Comparison of ENCODE assay signal across 7 cellular contexts in genomic region chr16:30874244-30874820, GRCh38. TPM values are rescaled to one million over a fixed set of nuclear protein-coding genes. Genes with fewer than 3 reads are reported as not detected.
DNase-seq lines count a peak whose midpoint lies in the region; ATAC-seq and TF ChIP-seq lines count a peak whose summit lies in the region.

No MANE protein-coding gene starts in this region.

- H3K9me3 ChIP-seq in iPS DF 6.9 (ENCODE audit: control insufficient read depth, insufficient read depth, low read length): no peaks in the 10 kb centered on the region

- H3K4me3 Mint-ChIP-seq in activated CD4-positive, alpha-beta memory T cell treated with anti-CD3 and anti-CD28 coated beads for 36 hours: peak overlapping the region; percentile 96
- peak overlapping the region; percentile 93 for H3K4me3 Mint-ChIP-seq in stimulated activated memory B cell treated with anti-CD40 and anti-IgM and Interleukin-4, amounts not matched to agents 10 μg/mL and 1 μg/mL and 100 μg/mL, for 72 hours

- H3K27me3 ChIP-seq in iPS DF 6.9 (ENCODE audit: control insufficient read depth, insufficient read depth, low read length): peaks cover 2% of the 10 kb centered on the region; the same call in 1 of the 2 replicates

- CTCF ChIA-PET in HEK293T (lab: Yijun Ruan, JAX): interaction anchor here (0.6 to 3.5 kb wide), 4 partner anchors 28 to 968 kb away, joined by 3 to 9 read pairs (median 6); no protein-coding TSS in a partner anchor
- CTCF ChIA-PET in activated CD4-positive, alpha-beta memory T cell treated with anti-CD3 and anti-CD28 coated beads for 36 hours (lab: Charles Lee): interaction anchor here (0.8 to 4.9 kb wide), 5 partner anchors 22 to 69 kb away, joined by 3 to 33 read pairs (median 6); partner anchors contain the start of gene CTF1

- peaks cover 34% of the 10 kb centered on the region for H3K4me1 Mint-ChIP-seq in activated CD4-positive, alpha-beta memory T cell treated with anti-CD3 and anti-CD28 coated beads for 36 hours (ENCODE audit: low read depth)
- H3K4me1 Mint-ChIP-seq in stimulated activated memory B cell treated with anti-CD40 and anti-IgM and Interleukin-4, amounts not matched to agents 10 μg/mL and 1 μg/mL and 100 μg/mL, for 72 hours: peaks cover 43% of the 10 kb centered on the region

- ATAC-seq in stimulated activated memory B cell treated with anti-CD40 and anti-IgM and Interleukin-4, amounts not matched to agents 10 μg/mL and 1 μg/mL and 100 μg/mL, for 72 hours: no peak
- ATAC-seq in GM18519 (IDR thresholded peaks at IDR 0.05; ENCODE audit: low FRiP score, unreplicated experiment) (no peak), GM21717 (IDR thresholded peaks at IDR 0.05; ENCODE audit: unreplicated experiment) (no peak)

- no CpG with 5 or more reads among the region's 23 CpGs for WGBS in iPS DF 6.9 (ENCODE audit: insufficient coverage, insufficient read length)

- POLR2A ChIA-PET in HEK293T (lab: Yijun Ruan, JAX): interaction anchor here (0.7 to 5.6 kb wide), 30 partner anchors 9 to 782 kb away, joined by 3 to 55 read pairs (median 6); partner anchors contain the start of genes BCL7C, CTF1, PHKG2 and ZNF629
- POLR2A ChIA-PET in activated CD4-positive, alpha-beta memory T cell treated with anti-CD3 and anti-CD28 coated beads for 36 hours (lab: Charles Lee): interaction anchor here (0.7 to 3.0 kb wide), 6 partner anchors 18 to 99 kb away, joined by 3 to 14 read pairs (median 5); partner anchors contain the start of gene CTF1

- peak overlapping the region; percentile 90 for H3K27ac Mint-ChIP-seq in activated CD4-positive, alpha-beta memory T cell treated with anti-CD3 and anti-CD28 coated beads for 36 hours
- H3K27ac Mint-ChIP-seq in stimulated activated memory B cell treated with anti-CD40 and anti-IgM and Interleukin-4, amounts not matched to agents 10 μg/mL and 1 μg/mL and 100 μg/mL, for 72 hours: peak overlapping the region; percentile 96

- no peak for DNase-seq in HEK293T (ENCODE audit: extremely low spot score)
- no peak for DNase-seq in activated CD4-positive, alpha-beta memory T cell treated with anti-CD3 and anti-CD28 coated beads for 36 hours
- DNase-seq in iPS DF 6.9 (ENCODE audit: low read depth, low spot score): no peak
- DNase-seq in mucosa of gallbladder (ENCODE audit: low spot score): no peak

- H3K36me3 ChIP-seq in iPS DF 6.9 (ENCODE audit: control insufficient read depth, insufficient read depth, low read length): no peaks in the 10 kb centered on the region

- peak overlapping the region; percentile 47 for H3K4me3 ChIP-seq in iPS DF 6.9 (ENCODE audit: low read length)

- H3K27me3 Mint-ChIP-seq in activated CD4-positive, alpha-beta memory T cell treated with anti-CD3 and anti-CD28 coated beads for 36 hours: no peaks in the 10 kb centered on the region
- H3K27me3 Mint-ChIP-seq in stimulated activated memory B cell treated with anti-CD40 and anti-IgM and Interleukin-4, amounts not matched to agents 10 μg/mL and 1 μg/mL and 100 μg/mL, for 72 hours: no peaks in the 10 kb centered on the region

- peaks cover 1% of the 10 kb centered on the region; the same call in 1 of the 2 replicates for H3K4me1 ChIP-seq in iPS DF 6.9 (ENCODE audit: control insufficient read depth, insufficient read depth, low read length)

- H3K36me3 Mint-ChIP-seq in activated CD4-positive, alpha-beta memory T cell treated with anti-CD3 and anti-CD28 coated beads for 36 hours: peaks cover 18% of the 10 kb centered on the region
- H3K36me3 Mint-ChIP-seq in stimulated activated memory B cell treated with anti-CD40 and anti-IgM and Interleukin-4, amounts not matched to agents 10 μg/mL and 1 μg/mL and 100 μg/mL, for 72 hours: peaks cover 28% of the 10 kb centered on the region

- H3K27ac ChIP-seq in iPS DF 6.9 (ENCODE audit: low read length): no peak overlapping the region

- H3K9me3 Mint-ChIP-seq in activated CD4-positive, alpha-beta memory T cell treated with anti-CD3 and anti-CD28 coated beads for 36 hours: no peaks in the 10 kb centered on the region
- H3K9me3 Mint-ChIP-seq in stimulated activated memory B cell treated with anti-CD40 and anti-IgM and Interleukin-4, amounts not matched to agents 10 μg/mL and 1 μg/mL and 100 μg/mL, for 72 hours: no peaks in the 10 kb centered on the region

- intact Hi-C loops in activated CD4-positive, alpha-beta memory T cell treated with anti-CD3 and anti-CD28 coated beads for 36 hours (cut with micrococcal nuclease): loop anchor here (2.0 to 10.0 kb wide), 3 partner anchors 28 to 220 kb away; partner anchors contain the start of genes FBRS and PRR14

TF ChIP-seq in HEK293T, 16 proteins besides CTCF, POLR2A, EP300 and RAD21:
- TF ChIP-seq L3MBTL2 (conservative IDR thresholded peaks at IDR 0.05) (peak; percentile 63), FOXA1 (IDR thresholded peaks at IDR 0.05) (no peak), SP1 (IDR thresholded peaks at IDR 0.05) (no peak), NFRKB (IDR thresholded peaks at IDR 0.05) (no peak)

RNA-seq across cellular contexts. Expression of gene BCL7C, which starts 19.5 kb away (rescaled TPM):
- 10 to 100 TPM; 25.6 to 25.7 TPM for total RNA-seq in activated CD4-positive, alpha-beta memory T cell treated with anti-CD3 and anti-CD28 coated beads for 36 hours
- 37.8 TPM for total RNA-seq in mucosa of gallbladder

RNA-seq across cellular contexts. Expression of gene CTF1, which starts 22.1 kb away (rescaled TPM):
- total RNA-seq in activated CD4-positive, alpha-beta memory T cell treated with anti-CD3 and anti-CD28 coated beads for 36 hours: under 1 TPM; 0.22 to 0.43 TPM
- 11.0 TPM for total RNA-seq in mucosa of gallbladder

RNA-seq across cellular contexts. Expression of gene FBXL19, which starts 49.0 kb away (rescaled TPM):
- 10 to 100 TPM; 21.0 to 22.2 TPM for total RNA-seq in activated CD4-positive, alpha-beta memory T cell treated with anti-CD3 and anti-CD28 coated beads for 36 hours
- total RNA-seq in mucosa of gallbladder: 27.7 TPM
